In the genomic region with DNA sequence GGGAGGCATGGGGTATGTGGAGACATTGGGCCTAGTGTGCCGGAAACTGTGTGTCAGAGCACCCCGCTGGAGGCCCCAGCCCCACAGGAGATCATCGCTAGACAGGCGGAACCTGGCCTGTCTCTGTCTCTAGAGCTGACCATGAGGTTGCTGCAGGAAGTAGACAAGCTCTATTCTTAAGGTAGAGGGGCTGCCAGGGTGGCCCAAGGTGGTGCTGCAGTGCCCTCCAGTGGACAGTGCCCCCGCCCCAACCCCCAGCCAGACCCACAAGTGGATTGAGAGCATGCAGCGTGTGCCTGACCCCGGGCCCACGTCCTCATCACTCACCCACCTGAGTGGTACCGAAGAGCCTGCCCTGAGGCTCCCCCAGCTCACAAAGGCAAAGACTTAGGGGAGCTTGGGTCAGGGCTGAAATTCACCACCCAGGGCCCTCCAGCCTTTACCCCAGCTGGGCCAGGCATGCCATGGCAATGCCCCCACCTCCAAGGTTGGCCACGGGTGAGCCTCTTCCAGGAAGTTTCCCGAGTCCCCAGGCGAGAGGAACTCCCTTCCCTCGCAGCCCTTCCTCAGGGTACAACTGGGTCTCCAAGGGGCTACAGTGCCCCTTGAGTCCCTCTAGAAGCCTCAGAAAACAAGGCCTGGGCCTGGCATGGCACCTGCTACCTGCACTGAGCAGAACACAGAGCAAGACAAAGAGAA, we compare ENCODE assay signal across 9 cellular contexts.
A peak's percentile ranks its signal among the peaks of the same experiment; 100 is the strongest.
DNase-seq lines count a peak whose midpoint lies in the region; ATAC-seq and TF ChIP-seq lines count a peak whose summit lies in the region.
"Had no signal": no experiment of that assay in that cellular context is flagged by ENCODE, and none has a peak within 500 bp of the region (broad histone marks: within the 10 kb centered on the region; RNA-seq: fewer than 3 reads in every experiment).

No MANE protein-coding gene starts in this region.

- no peaks in the 10 kb centered on the region for H3K9me3 ChIP-seq in WERI-Rb-1 (ENCODE audit: severe bottlenecking)
- H3K9me3 ChIP-seq in upper lobe of right lung, result no peaks in the 10 kb centered on the region

- intact Hi-C loops in upper lobe of right lung (cut with DNase I), result no loop called here

- H3K4me3 ChIP-seq in HFF-Myc (replicated peaks; ENCODE audit: low read depth, low read length) (no peak overlapping the region), WERI-Rb-1 (ENCODE audit: low read depth, low read length) (no peak overlapping the region), kidney epithelial cell (ENCODE audit: low read depth, low read length) (no peak overlapping the region), upper lobe of right lung (no peak overlapping the region)

- H3K4me1 ChIP-seq in upper lobe of right lung, result no peaks in the 10 kb centered on the region

- ATAC-seq in HG03095 (IDR thresholded peaks at IDR 0.05; ENCODE audit: unreplicated experiment), result no peak
- no peak for ATAC-seq in upper lobe of right lung

- H3K27ac ChIP-seq in WERI-Rb-1 (no peak overlapping the region), upper lobe of right lung (no peak overlapping the region)

- H3K27me3 ChIP-seq in WERI-Rb-1 (ENCODE audit: insufficient read depth, low read depth, severe bottlenecking) (peaks cover 78% of the 10 kb centered on the region), kidney epithelial cell (ENCODE audit: control insufficient read depth, insufficient read depth, low read length) (no peaks in the 10 kb centered on the region), upper lobe of right lung (no peaks in the 10 kb centered on the region)

- TF ChIP-seq CTCF in HFF-Myc (IDR thresholded peaks at IDR 0.05; ENCODE audit: low read depth, low read length, missing control alignments) (peak; percentile 62), WERI-Rb-1 (IDR thresholded peaks at IDR 0.05; ENCODE audit: low read depth, low read length) (peak; percentile 84), kidney epithelial cell (IDR thresholded peaks at IDR 0.05; ENCODE audit: insufficient read depth, low read length, poor library complexity, severe bottlenecking) (peak; percentile 54), upper lobe of right lung (IDR thresholded peaks at IDR 0.05) (no peak)

- DNase-seq in COLO668 (lab: John Stamatoyannopoulos, UW; ENCODE audit: unreplicated experiment), result peak; percentile 46
- no peak for DNase-seq in HFF-Myc (ENCODE audit: extremely low read depth, low read depth)
- DNase-seq in WERI-Rb-1, result peak; percentile 77
- no peak for DNase-seq in kidney epithelial cell (ENCODE audit: low read depth)
- no peak for DNase-seq in NCI-H1930 (lab: John Stamatoyannopoulos, UW)
- DNase-seq in RPMI8226, result no peak
- DNase-seq in upper lobe of right lung, result no peak
- DNase-seq: SIG-M5 had no signal

- H3K36me3 ChIP-seq in WERI-Rb-1 (no peaks in the 10 kb centered on the region), kidney epithelial cell (ENCODE audit: control insufficient read depth, insufficient read depth, low read length) (no peaks in the 10 kb centered on the region), upper lobe of right lung (no peaks in the 10 kb centered on the region)

Comparison
In these comparisons a context has a peak if more than half of its experiments do, and no peak if none do; other contexts are left out.
1. DNase-seq: peak in COLO668 (single experiment) and WERI-Rb-1 (single experiment); none in HFF-Myc (single experiment), kidney epithelial cell (single experiment), NCI-H1930 (0 of 2), RPMI8226 (single experiment) and upper lobe of right lung (single experiment).